Comparison of ENCODE assay signal across 39 cellular contexts in the genomic region with DNA sequence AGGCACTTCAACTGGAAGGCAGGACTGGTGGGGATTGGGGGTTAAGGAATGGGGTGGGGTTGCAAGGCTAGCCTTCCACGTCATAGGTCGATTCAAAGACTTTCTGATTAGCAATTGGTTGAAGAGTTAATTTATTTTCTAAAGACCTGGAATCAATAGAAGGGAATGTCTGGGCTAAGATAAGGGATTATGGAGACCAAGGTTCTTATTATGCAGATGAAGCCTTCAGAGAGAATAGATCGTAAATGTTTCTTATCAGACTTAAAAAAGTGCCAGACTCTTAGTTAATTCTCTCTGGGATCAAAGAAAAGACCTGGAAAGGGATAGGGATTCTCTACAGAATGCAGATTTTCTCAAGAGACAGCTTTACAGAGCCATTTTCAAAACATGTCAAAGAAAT.
"Had no signal": no experiment of that assay in that cellular context is flagged by ENCODE, and none has a peak within 500 bp of the region (broad histone marks: within the 10 kb centered on the region; RNA-seq: fewer than 3 reads in every experiment).

No MANE protein-coding gene starts in this region.

- H3K4me1 Mint-ChIP-seq: activated naive CD4-positive, alpha-beta T cell treated with anti-CD3 and anti-CD28 coated beads, Interleukin-2, amount 10 ng/mL, durations not matched to agents 7 days and 5 days; activated naive CD4-positive, alpha-beta T cell treated with anti-CD3 and anti-CD28 coated beads, Interleukin-2, amount 50 U/mL, for 24 hours; activated naive CD8-positive, alpha-beta T cell treated with anti-CD3 and anti-CD28 coated beads for 36 hours; activated naive CD8-positive, alpha-beta T cell treated with anti-CD3 and anti-CD28 coated beads, Interleukin-2, amount 10 ng/mL, durations not matched to agents 7 days and 5 days; activated naive CD8-positive, alpha-beta T cell treated with anti-CD3 and anti-CD28 coated beads, Interleukin-2, amount 50 U/mL, for 24 hours; activated T-helper 17 cell treated with anti-CD3 and anti-CD28 coated beads, Interleukin-2, amount 50 U/mL, for 72 hours; brain; central memory CD8-positive, alpha-beta T cell had no signal

- H3K4me1 ChIP-seq: adrenal gland, ascending aorta, body of pancreas, breast epithelium had no signal

- H3K27ac ChIP-seq: adrenal gland, ascending aorta, body of pancreas, brain microvascular endothelial cell, breast epithelium, cardiac muscle cell had no signal

- H3K4me3 ChIP-seq: adrenal gland, ascending aorta, body of pancreas, breast epithelium, cardiac muscle cell had no signal

- H3K9me3 Mint-ChIP-seq: activated naive CD8-positive, alpha-beta T cell treated with anti-CD3 and anti-CD28 coated beads for 36 hours; brain had no signal

- H3K27ac Mint-ChIP-seq: activated naive CD4-positive, alpha-beta T cell treated with anti-CD3 and anti-CD28 coated beads for 36 hours; activated naive CD4-positive, alpha-beta T cell treated with anti-CD3 and anti-CD28 coated beads, Interleukin-2, amount 10 ng/mL, durations not matched to agents 7 days and 5 days; activated naive CD4-positive, alpha-beta T cell treated with anti-CD3 and anti-CD28 coated beads, Interleukin-2, amount 50 U/mL, for 24 hours; activated naive CD4-positive, alpha-beta T cell treated with anti-CD3 and anti-CD28 coated beads, Interleukin-2, amount 50 U/mL, for 72 hours; activated naive CD8-positive, alpha-beta T cell; activated naive CD8-positive, alpha-beta T cell treated with anti-CD3 and anti-CD28 coated beads for 36 hours; activated naive CD8-positive, alpha-beta T cell treated with anti-CD3 and anti-CD28 coated beads, Interleukin-2, amount 10 ng/mL, durations not matched to agents 7 days and 5 days; activated naive CD8-positive, alpha-beta T cell treated with anti-CD3 and anti-CD28 coated beads, Interleukin-2, amount 50 U/mL, for 24 hours; activated T-cell treated with anti-CD3 and anti-CD28 coated beads, Interleukin-2, amount 50 U/mL, for 24 hours; activated T-cell treated with anti-CD3 and anti-CD28 coated beads, Interleukin-2, amount 50 U/mL, for 72 hours; activated T-helper 1 cell treated with anti-CD3 and anti-CD28 coated beads, Interleukin-12 subunit alpha, Interleukin-12 subunit beta, Interleukin-2, Interleukin-4 antibody, amounts not matched to agents 30 ng/mL and 10 ng/mL and 1 ng/mL, durations not matched to agents 14 hours and 24 hours and 36 hours; activated T-helper 17 cell treated with anti-CD3 and anti-CD28 coated beads, Interleukin-2, amount 50 U/mL, for 72 hours; activated T-helper 2 cell treated with anti-CD3 and anti-CD28 coated beads, Interferon-gamma antibody, Interleukin-2, Interleukin-4, amounts not matched to agents 10 μg/mL and 5 μg/mL and 100 μg/mL, durations not matched to agents 14 hours and 24 hours and 36 hours; brain had no signal

- H3K9me3 ChIP-seq: adrenal gland, ascending aorta, body of pancreas, breast epithelium had no signal

- DNase-seq: activated effector memory CD4-positive, alpha-beta T cell treated with anti-CD3 and anti-CD28 coated beads, Interleukin-2, amount 50 U/mL, for 16 hours; activated effector memory CD4-positive, alpha-beta T cell treated with Interleukin-2 at 50 U/mL for 16 hours; activated gamma-delta T cell; activated gamma-delta T cell treated with Interleukin-2 at 50 U/mL for 16 hours; activated naive CD4-positive, alpha-beta T cell; activated naive CD4-positive, alpha-beta T cell treated with anti-CD3 and anti-CD28 coated beads for 36 hours; activated naive CD4-positive, alpha-beta T cell treated with anti-CD3 and anti-CD28 coated beads, Interleukin-2, amount 10 ng/mL, durations not matched to agents 7 days and 5 days; activated naive CD4-positive, alpha-beta T cell treated with anti-CD3 and anti-CD28 coated beads, Interleukin-2, amount 50 U/mL, for 16 hours; activated naive CD4-positive, alpha-beta T cell treated with Interleukin-2 at 50 U/mL for 16 hours; activated naive CD8-positive, alpha-beta T cell treated with anti-CD3 and anti-CD28 coated beads for 36 hours; activated naive CD8-positive, alpha-beta T cell treated with anti-CD3 and anti-CD28 coated beads, Interleukin-2, amount 10 ng/mL, durations not matched to agents 7 days and 5 days; activated naive CD8-positive, alpha-beta T cell treated with anti-CD3 and anti-CD28 coated beads, Interleukin-2, amount 50 U/mL, for 24 hours; activated T-cell treated with anti-CD3 and anti-CD28 coated beads for 4 hours; activated T-cell treated with anti-CD3 and anti-CD28 coated beads, Interleukin-2, amount 50 U/mL, for 1 hour; activated T-cell treated with anti-CD3 and anti-CD28 coated beads, Interleukin-2, amount 50 U/mL, for 24 hours; activated T-cell treated with anti-CD3 and anti-CD28 coated beads, Interleukin-2, amount 50 U/mL, for 4 hours; activated T-cell treated with anti-CD3 and anti-CD28 coated beads, Interleukin-2, amount 50 U/mL, for 48 hours; activated T-cell treated with anti-CD3 and anti-CD28 coated beads, Interleukin-2, amount 50 U/mL, for 72 hours; adrenal gland; amniotic stem cell; amygdala; anterior cingulate cortex; aorta; body of pancreas; brain microvascular endothelial cell; caudate nucleus; central memory CD4-positive, alpha-beta T cell; cerebellar nuclear complex had no signal

- H3K36me3 ChIP-seq: adrenal gland, ascending aorta, brain microvascular endothelial cell, breast epithelium, cardiac muscle cell had no signal

- H3K27me3 ChIP-seq: adrenal gland, ascending aorta, body of pancreas, brain microvascular endothelial cell, breast epithelium, cardiac muscle cell had no signal

- H3K36me3 Mint-ChIP-seq: activated naive CD4-positive, alpha-beta T cell treated with anti-CD3 and anti-CD28 coated beads, Interleukin-2, amount 10 ng/mL, durations not matched to agents 7 days and 5 days; activated naive CD4-positive, alpha-beta T cell treated with anti-CD3 and anti-CD28 coated beads, Interleukin-2, amount 50 U/mL, for 24 hours; activated naive CD4-positive, alpha-beta T cell treated with anti-CD3 and anti-CD28 coated beads, Interleukin-2, amount 50 U/mL, for 72 hours; activated naive CD8-positive, alpha-beta T cell; activated naive CD8-positive, alpha-beta T cell treated with anti-CD3 and anti-CD28 coated beads for 36 hours; activated naive CD8-positive, alpha-beta T cell treated with anti-CD3 and anti-CD28 coated beads, Interleukin-2, amount 10 ng/mL, durations not matched to agents 7 days and 5 days; brain had no signal

- H3K4me3 Mint-ChIP-seq: activated naive CD4-positive, alpha-beta T cell treated with anti-CD3 and anti-CD28 coated beads for 36 hours; activated naive CD4-positive, alpha-beta T cell treated with anti-CD3 and anti-CD28 coated beads, Interleukin-2, amount 10 ng/mL, durations not matched to agents 7 days and 5 days; activated naive CD4-positive, alpha-beta T cell treated with anti-CD3 and anti-CD28 coated beads, Interleukin-2, amount 50 U/mL, for 24 hours; activated naive CD8-positive, alpha-beta T cell; activated naive CD8-positive, alpha-beta T cell treated with anti-CD3 and anti-CD28 coated beads for 36 hours; activated naive CD8-positive, alpha-beta T cell treated with anti-CD3 and anti-CD28 coated beads, Interleukin-2, amount 10 ng/mL, durations not matched to agents 7 days and 5 days; activated naive CD8-positive, alpha-beta T cell treated with anti-CD3 and anti-CD28 coated beads, Interleukin-2, amount 50 U/mL, for 24 hours; activated T-cell treated with anti-CD3 and anti-CD28 coated beads, Interleukin-2, amount 50 U/mL, for 24 hours; activated T-cell treated with anti-CD3 and anti-CD28 coated beads, Interleukin-2, amount 50 U/mL, for 4 hours; activated T-cell treated with anti-CD3 and anti-CD28 coated beads, Interleukin-2, amount 50 U/mL, for 72 hours; activated T-helper 1 cell treated with anti-CD3 and anti-CD28 coated beads, Interleukin-12 subunit alpha, Interleukin-12 subunit beta, Interleukin-2, Interleukin-4 antibody, amounts not matched to agents 30 ng/mL and 10 ng/mL and 1 ng/mL, durations not matched to agents 14 hours and 24 hours and 36 hours; activated T-helper 17 cell treated with anti-CD3 and anti-CD28 coated beads, Interleukin-2, amount 50 U/mL, for 72 hours; brain; central memory CD8-positive, alpha-beta T cell had no signal

- H3K27me3 Mint-ChIP-seq: activated naive CD4-positive, alpha-beta T cell treated with anti-CD3 and anti-CD28 coated beads, Interleukin-2, amount 10 ng/mL, durations not matched to agents 7 days and 5 days; activated naive CD4-positive, alpha-beta T cell treated with anti-CD3 and anti-CD28 coated beads, Interleukin-2, amount 50 U/mL, for 24 hours; activated naive CD8-positive, alpha-beta T cell treated with anti-CD3 and anti-CD28 coated beads for 36 hours; activated naive CD8-positive, alpha-beta T cell treated with anti-CD3 and anti-CD28 coated beads, Interleukin-2, amount 10 ng/mL, durations not matched to agents 7 days and 5 days; activated naive CD8-positive, alpha-beta T cell treated with anti-CD3 and anti-CD28 coated beads, Interleukin-2, amount 50 U/mL, for 24 hours; activated T-cell treated with anti-CD3 and anti-CD28 coated beads, Interleukin-2, amount 50 U/mL, for 24 hours; activated T-helper 17 cell treated with anti-CD3 and anti-CD28 coated beads, Interleukin-2, amount 50 U/mL, for 72 hours; brain; central memory CD8-positive, alpha-beta T cell had no signal
